In genomic region chr19:8441725-8442544, GRCh38 we compare ENCODE assay signal across 19 cellular contexts. TPM values are rescaled to one million over a fixed set of nuclear protein-coding genes. Genes with fewer than 3 reads are reported as not detected.
DNase-seq lines count a peak whose midpoint lies in the region; ATAC-seq and TF ChIP-seq lines count a peak whose summit lies in the region.
"Had no signal": no experiment of that assay in that cellular context is flagged by ENCODE, and none has a peak within 500 bp of the region (broad histone marks: within the 10 kb centered on the region; RNA-seq: fewer than 3 reads in every experiment).

No MANE protein-coding gene starts in this region.

- H4K20me1 ChIP-seq in osteoblast (ENCODE audit: insufficient read depth, low read length), result peaks cover 20% of the 10 kb centered on the region

- no peak overlapping the region for H3K4me2 ChIP-seq in osteoblast (ENCODE audit: insufficient read depth, low read length)

- H3K4me3 Mint-ChIP-seq in activated B cell treated with CpG ODN at 0.5 μM for 24 hours, result peak overlapping the region; percentile 35
- H3K4me3 Mint-ChIP-seq: activated naive CD8-positive, alpha-beta T cell treated with anti-CD3 and anti-CD28 coated beads, Interleukin-2, amount 10 ng/mL, durations not matched to agents 7 days and 5 days had no signal

- peaks cover 6% of the 10 kb centered on the region for H3K36me3 ChIP-seq in H7 (replicated peaks; ENCODE audit: control insufficient read depth, insufficient read depth, low read length)
- peaks cover 8% of the 10 kb centered on the region for H3K36me3 ChIP-seq in osteoblast (ENCODE audit: insufficient read depth, low read length)

- peaks cover 24% of the 10 kb centered on the region for H3K36me3 Mint-ChIP-seq in activated B cell treated with CpG ODN at 0.5 μM for 24 hours (ENCODE audit: low read depth)

- no peak for TF ChIP-seq CTCF in activated B cell treated with CpG ODN at 0.5 μM for 24 hours (IDR thresholded peaks at IDR 0.05)
- TF ChIP-seq CTCF in osteoblast (IDR thresholded peaks at IDR 0.05; ENCODE audit: extremely low read depth, low read depth, low read length), result no peak

- POLR2A ChIA-PET in activated B cell treated with CpG ODN at 0.5 μM for 24 hours (lab: Charles Lee), result interaction anchor here (0.5 kb wide), 1 partner anchor 190 kb away, joined by 3 read pairs; no protein-coding TSS in a partner anchor

- ATAC-seq in activated B cell treated with CpG ODN at 0.5 μM for 24 hours (ENCODE audit: low read depth), result no peak
- ATAC-seq: lower lobe of right lung, right cardiac atrium, Right ventricle myocardium inferior had no signal

- H3K9me3 Mint-ChIP-seq in activated B cell treated with CpG ODN at 0.5 μM for 24 hours, result no peaks in the 10 kb centered on the region
- H3K9me3 Mint-ChIP-seq: activated naive CD8-positive, alpha-beta T cell treated with anti-CD3 and anti-CD28 coated beads, Interleukin-2, amount 10 ng/mL, durations not matched to agents 7 days and 5 days had no signal

- H3K4me3 ChIP-seq in H7 (ENCODE audit: insufficient read depth, low read depth, low read length) (no peak overlapping the region), osteoblast (ENCODE audit: insufficient read depth, low read length) (no peak overlapping the region)
- H3K4me3 ChIP-seq: cardiac muscle cell, lower lobe of right lung had no signal

- H3K27me3 ChIP-seq in H7 (ENCODE audit: control insufficient read depth, insufficient read depth, low read length) (no peaks in the 10 kb centered on the region), osteoblast (ENCODE audit: insufficient read depth, low read length) (no peaks in the 10 kb centered on the region)
- H3K27me3 ChIP-seq: cardiac muscle cell had no signal

- intact Hi-C loops in activated B cell treated with CpG ODN at 0.5 μM for 24 hours (cut with micrococcal nuclease), result no loop called here

- H3K27me3 Mint-ChIP-seq in activated B cell treated with CpG ODN at 0.5 μM for 24 hours, result no peaks in the 10 kb centered on the region

- CTCF ChIA-PET in activated B cell treated with CpG ODN at 0.5 μM for 24 hours (lab: Charles Lee), result no interaction called here

- H3K9me3 ChIP-seq in osteoblast (ENCODE audit: low read depth, low read length), result no peaks in the 10 kb centered on the region
- H3K9me3 ChIP-seq: lower lobe of right lung had no signal

- H3K4me1 ChIP-seq in osteoblast (ENCODE audit: insufficient read depth, low read length), result peaks cover 19% of the 10 kb centered on the region

- no peak overlapping the region for H3K27ac ChIP-seq in osteoblast (ENCODE audit: low read depth, low read length)
- H3K27ac ChIP-seq: cardiac muscle cell, lower lobe of right lung had no signal

- DNase-seq in H7, result peak; percentile 73
- no peak for DNase-seq in activated B cell treated with CpG ODN at 0.5 μM for 24 hours
- peak; percentile 68 for DNase-seq in iPS DF 19.7 (ENCODE audit: low read depth, low spot score)
- peak; percentile 42 for DNase-seq in osteoblast (ENCODE audit: insufficient read length, low spot score, missing footprints)
- DNase-seq in NCI-H1436 treated with DMSO at 0.1 percent for 48 hours (lab: John Stamatoyannopoulos, UW), result no peak
- DNase-seq in NCI-H446 (lab: John Stamatoyannopoulos, UW), result no peak
- no peak for DNase-seq in ureter (ENCODE audit: low spot score)
- DNase-seq: activated CD4-positive, alpha-beta T cell treated with anti-CD3 and anti-CD28 coated beads for 1 hour; activated CD8-positive, alpha-beta memory T cell treated with anti-CD3 and anti-CD28 coated beads, Interleukin-2, amount 50 U/mL, for 48 hours; activated naive CD8-positive, alpha-beta T cell treated with anti-CD3 and anti-CD28 coated beads, Interleukin-2, amount 10 ng/mL, durations not matched to agents 7 days and 5 days; AML-193; effector CD8-positive, alpha-beta T cell; GDM1; lower lobe of right lung; NCI-H146; right cardiac atrium; stimulated activated CD4-positive, alpha-beta T cell treated with anti-CD3 and anti-CD28 coated beads, Interleukin-1b, Interleukin-23, amount 100 ng/mL, for 48 hours had no signal

- no peak overlapping the region for H3K27ac Mint-ChIP-seq in activated B cell treated with CpG ODN at 0.5 μM for 24 hours
- H3K27ac Mint-ChIP-seq: activated naive CD8-positive, alpha-beta T cell treated with anti-CD3 and anti-CD28 coated beads, Interleukin-2, amount 10 ng/mL, durations not matched to agents 7 days and 5 days had no signal

- H3K4me1 Mint-ChIP-seq in activated B cell treated with CpG ODN at 0.5 μM for 24 hours, result peaks cover 20% of the 10 kb centered on the region

- peaks cover 22% of the 10 kb centered on the region for H3K79me2 ChIP-seq in osteoblast (ENCODE audit: insufficient read depth, low read length)

- no peak overlapping the region for H2AFZ ChIP-seq in osteoblast (ENCODE audit: low read length)

RNA-seq across cellular contexts. Expression of gene HNRNPM, which starts 2.8 kb away (rescaled TPM):
- total RNA-seq in H7 (2014; rRNA removed; shearing (Covaris generic)), result 114 and 155 TPM in 2 replicates
- total RNA-seq in activated B cell treated with CpG ODN at 0.5 μM for 24 hours, result 282 and 287 TPM in 2 replicates
- 37.7 and 39.4 TPM in 2 replicates for total RNA-seq in osteoblast
- 205 TPM for total RNA-seq in ureter

RNA-seq across cellular contexts. Expression of gene MARCHF2, which starts 28.8 kb away (rescaled TPM):
- 44.4 and 47.8 TPM in 2 replicates for total RNA-seq in H7 (2014; rRNA removed; shearing (Covaris generic))
- total RNA-seq in activated B cell treated with CpG ODN at 0.5 μM for 24 hours (24.8 and 25.6 TPM in 2 replicates), osteoblast (69.8 and 72.5 TPM in 2 replicates), ureter (41.3 TPM)

RNA-seq across cellular contexts. Expression of gene RAB11B, which starts 51.8 kb away (rescaled TPM):
- 16.9 and 31.4 TPM in 2 replicates for total RNA-seq in H7 (2014; rRNA removed; shearing (Covaris generic))
- total RNA-seq in activated B cell treated with CpG ODN at 0.5 μM for 24 hours, result 92.1 and 100 TPM in 2 replicates
- total RNA-seq in osteoblast, result 24.2 and 28.3 TPM in 2 replicates
- total RNA-seq in ureter, result 133 TPM

Comparison
In these comparisons a context has a peak if more than half of its experiments do, and no peak if none do; other contexts are left out.
1. DNase-seq: peak in H7 (single experiment), iPS DF 19.7 (single experiment) and osteoblast (single experiment); none in activated B cell treated with CpG ODN at 0.5 μM for 24 hours (single experiment), NCI-H1436 treated with DMSO at 0.1 percent for 48 hours (single experiment), NCI-H446 (0 of 2) and ureter (single experiment).